Comparison of ENCODE assay signal across 1 cellular context in the genomic region with DNA sequence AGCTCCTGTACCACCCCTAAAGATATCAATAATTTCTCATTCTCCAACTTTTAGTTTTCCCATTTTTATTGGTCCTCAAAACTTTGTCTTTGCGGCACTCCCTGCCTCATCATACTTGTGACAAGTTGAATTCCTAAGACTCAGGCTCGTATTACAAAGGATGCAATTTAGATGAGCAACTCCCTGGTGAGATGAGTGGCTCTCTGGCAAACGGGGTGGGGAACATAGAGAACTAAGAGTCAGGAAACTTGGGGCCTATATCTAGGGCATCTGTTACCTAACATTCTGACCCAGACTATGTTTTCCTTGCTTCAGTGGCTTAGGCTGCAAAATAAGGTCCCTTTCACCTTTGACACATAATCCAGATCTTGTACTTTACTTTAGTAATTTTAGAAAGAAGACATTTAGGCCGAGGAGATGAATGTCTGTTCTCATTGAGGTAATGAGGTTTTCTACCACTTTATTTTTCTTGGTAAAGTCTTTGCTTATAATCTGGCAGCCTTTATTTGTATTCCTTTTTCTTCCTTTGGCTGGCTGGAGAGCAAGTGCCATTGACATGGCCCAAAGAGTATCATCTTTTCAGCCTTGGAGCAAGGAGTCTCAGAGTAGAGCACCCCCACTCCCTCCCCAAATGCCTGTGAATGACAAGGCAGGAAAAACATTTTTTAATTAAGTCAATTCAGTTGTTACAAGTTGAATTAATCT.
TF ChIP-seq lines count a peak whose summit lies in the region.

No MANE protein-coding gene starts in this region.

TF ChIP-seq in IMR-90, 13 proteins besides CTCF, POLR2A, EP300 and RAD21:
- TF ChIP-seq MAFK (IDR thresholded peaks at IDR 0.05; ENCODE audit: low read depth, low read length): no peak
- TF ChIP-seq MXI1 (IDR thresholded peaks at IDR 0.05; ENCODE audit: borderline replicate concordance, low read depth, low read length): no peak
